Comparison of ENCODE assay signal across 2 cellular contexts in the genomic region with DNA sequence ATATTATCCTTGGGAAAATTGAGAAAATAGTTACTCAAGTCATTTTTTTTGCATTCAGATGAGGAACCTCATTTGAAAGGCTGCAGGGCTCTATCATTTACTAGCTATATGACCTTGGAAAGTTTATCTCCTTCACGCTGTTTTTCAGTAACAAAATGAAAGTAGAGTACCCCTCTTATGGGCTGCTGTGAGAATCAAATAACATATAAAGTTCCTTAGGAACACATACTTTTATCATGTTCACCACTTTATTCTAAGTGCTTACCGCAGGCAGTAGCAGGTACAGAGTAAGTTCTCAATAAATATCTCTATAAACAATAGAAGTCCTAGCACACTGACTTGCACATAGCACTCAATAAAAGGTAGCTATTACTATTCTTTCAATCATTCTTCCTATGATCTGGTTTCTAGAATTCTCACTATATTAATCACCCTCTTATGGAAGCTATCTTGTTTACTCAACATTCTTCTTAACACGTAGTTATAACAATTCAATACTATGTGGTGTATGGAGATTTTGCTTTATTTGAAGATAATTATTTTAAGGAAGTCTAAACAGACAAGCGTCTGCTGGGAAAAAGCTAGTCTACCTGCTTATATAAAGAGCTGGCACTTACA.
TF ChIP-seq lines count a peak whose summit lies in the region.

No MANE protein-coding gene starts in this region.

TF ChIP-seq in HEK293T, 16 proteins besides CTCF, POLR2A, EP300 and RAD21:
- TF ChIP-seq HDGF (IDR thresholded peaks at IDR 0.05; ENCODE audit: borderline replicate concordance) (no peak), LEF1 (IDR thresholded peaks at IDR 0.05; ENCODE audit: borderline replicate concordance) (no peak), L3MBTL2 (conservative IDR thresholded peaks at IDR 0.05) (no peak), FOXA1 (IDR thresholded peaks at IDR 0.05) (no peak), SP1 (IDR thresholded peaks at IDR 0.05) (no peak), FOXK2 (IDR thresholded peaks at IDR 0.05) (no peak), FOXM1 (IDR thresholded peaks at IDR 0.05; ENCODE audit: borderline replicate concordance) (no peak), ARNT (IDR thresholded peaks at IDR 0.05) (no peak), BHLHE40 (IDR thresholded peaks at IDR 0.05; ENCODE audit: borderline replicate concordance) (no peak), TARDBP (IDR thresholded peaks at IDR 0.05) (no peak), ZNF384 (IDR thresholded peaks at IDR 0.05) (no peak), CTBP1 (IDR thresholded peaks at IDR 0.05; ENCODE audit: borderline replicate concordance) (peak; percentile 38; the same call in 1 of the 2 replicates), SUZ12 (IDR thresholded peaks at IDR 0.05) (no peak)
- TF ChIP-seq, protein P1, sequence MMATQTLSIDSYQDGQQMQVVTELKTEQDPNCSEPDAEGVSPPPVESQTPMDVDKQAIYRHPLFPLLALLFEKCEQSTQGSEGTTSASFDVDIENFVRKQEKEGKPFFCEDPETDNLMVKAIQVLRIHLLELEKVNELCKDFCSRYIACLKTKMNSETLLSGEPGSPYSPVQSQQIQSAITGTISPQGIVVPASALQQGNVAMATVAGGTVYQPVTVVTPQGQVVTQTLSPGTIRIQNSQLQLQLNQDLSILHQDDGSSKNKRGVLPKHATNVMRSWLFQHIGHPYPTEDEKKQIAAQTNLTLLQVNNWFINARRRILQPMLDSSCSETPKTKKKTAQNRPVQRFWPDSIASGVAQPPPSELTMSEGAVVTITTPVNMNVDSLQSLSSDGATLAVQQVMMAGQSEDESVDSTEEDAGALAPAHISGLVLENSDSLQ (IDR thresholded peaks at IDR 0.05): 0 out of 2 replicates have a peak, but pooled peaks have one; percentile 7

TF ChIP-seq in K562, 482 proteins besides CTCF, POLR2A, EP300 and RAD21:
- TF ChIP-seq, protein P2, sequence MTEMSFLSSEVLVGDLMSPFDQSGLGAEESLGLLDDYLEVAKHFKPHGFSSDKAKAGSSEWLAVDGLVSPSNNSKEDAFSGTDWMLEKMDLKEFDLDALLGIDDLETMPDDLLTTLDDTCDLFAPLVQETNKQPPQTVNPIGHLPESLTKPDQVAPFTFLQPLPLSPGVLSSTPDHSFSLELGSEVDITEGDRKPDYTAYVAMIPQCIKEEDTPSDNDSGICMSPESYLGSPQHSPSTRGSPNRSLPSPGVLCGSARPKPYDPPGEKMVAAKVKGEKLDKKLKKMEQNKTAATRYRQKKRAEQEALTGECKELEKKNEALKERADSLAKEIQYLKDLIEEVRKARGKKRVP (CRISPR knock-in tag; IDR thresholded peaks at IDR 0.05): no peak
- TF ChIP-seq PML (IDR thresholded peaks at IDR 0.05; ENCODE audit: low read length) (0 out of 2 replicates have a peak, but pooled peaks have one; percentile 20), RFX5 (IDR thresholded peaks at IDR 0.05; ENCODE audit: low read depth, low read length) (no peak)
- TF ChIP-seq, protein P3, sequence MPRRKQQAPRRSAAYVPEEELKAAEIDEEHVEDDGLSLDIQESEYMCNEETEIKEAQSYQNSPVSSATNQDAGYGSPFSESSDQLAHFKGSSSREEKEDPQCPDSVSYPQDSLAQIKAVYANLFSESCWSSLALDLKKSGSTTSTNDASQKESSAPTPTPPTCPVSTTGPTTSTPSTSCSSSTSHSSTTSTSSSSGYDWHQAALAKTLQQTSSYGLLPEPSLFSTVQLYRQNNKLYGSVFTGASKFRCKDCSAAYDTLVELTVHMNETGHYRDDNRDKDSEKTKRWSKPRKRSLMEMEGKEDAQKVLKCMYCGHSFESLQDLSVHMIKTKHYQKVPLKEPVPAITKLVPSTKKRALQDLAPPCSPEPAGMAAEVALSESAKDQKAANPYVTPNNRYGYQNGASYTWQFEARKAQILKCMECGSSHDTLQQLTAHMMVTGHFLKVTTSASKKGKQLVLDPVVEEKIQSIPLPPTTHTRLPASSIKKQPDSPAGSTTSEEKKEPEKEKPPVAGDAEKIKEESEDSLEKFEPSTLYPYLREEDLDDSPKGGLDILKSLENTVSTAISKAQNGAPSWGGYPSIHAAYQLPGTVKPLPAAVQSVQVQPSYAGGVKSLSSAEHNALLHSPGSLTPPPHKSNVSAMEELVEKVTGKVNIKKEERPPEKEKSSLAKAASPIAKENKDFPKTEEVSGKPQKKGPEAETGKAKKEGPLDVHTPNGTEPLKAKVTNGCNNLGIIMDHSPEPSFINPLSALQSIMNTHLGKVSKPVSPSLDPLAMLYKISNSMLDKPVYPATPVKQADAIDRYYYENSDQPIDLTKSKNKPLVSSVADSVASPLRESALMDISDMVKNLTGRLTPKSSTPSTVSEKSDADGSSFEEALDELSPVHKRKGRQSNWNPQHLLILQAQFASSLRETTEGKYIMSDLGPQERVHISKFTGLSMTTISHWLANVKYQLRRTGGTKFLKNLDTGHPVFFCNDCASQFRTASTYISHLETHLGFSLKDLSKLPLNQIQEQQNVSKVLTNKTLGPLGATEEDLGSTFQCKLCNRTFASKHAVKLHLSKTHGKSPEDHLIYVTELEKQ (CRISPR knock-in tag; IDR thresholded peaks at IDR 0.05): no peak
